In genomic region chr6:52286798-52287432, GRCh38 we compare ENCODE assay signal across 8 cellular contexts. TPM values are rescaled to one million over a fixed set of nuclear protein-coding genes. Genes with fewer than 3 reads are reported as not detected.
DNase-seq lines count a peak whose midpoint lies in the region; ATAC-seq and TF ChIP-seq lines count a peak whose summit lies in the region.

No MANE protein-coding gene starts in this region.

- no peak overlapping the region for H3K9ac ChIP-seq in colonic mucosa (ENCODE audit: low read depth in 2 of 2, low read length in 2 of 2)

- H3K4me3 ChIP-seq in WERI-Rb-1 (ENCODE audit: low read depth, low read length), result no peak overlapping the region
- no peak overlapping the region for H3K4me3 ChIP-seq in colonic mucosa

- peak; percentile 16 for ATAC-seq in GM19351 (IDR thresholded peaks at IDR 0.05; ENCODE audit: unreplicated experiment)
- no peak for ATAC-seq in GM19452 (IDR thresholded peaks at IDR 0.05; ENCODE audit: unreplicated experiment)

- H3K36me3 ChIP-seq in WERI-Rb-1 (peaks cover 25% of the 10 kb centered on the region), colonic mucosa (no peaks in the 10 kb centered on the region)

- no peaks in the 10 kb centered on the region for H3K9me3 ChIP-seq in WERI-Rb-1 (ENCODE audit: severe bottlenecking)
- no peaks in the 10 kb centered on the region for H3K9me3 ChIP-seq in colonic mucosa

- DNase-seq in AG08396 (ENCODE audit: low spot score) (peak; percentile 72), NCI-H2227 (lab: John Stamatoyannopoulos, UW; ENCODE audit: unreplicated experiment) (peak; percentile 75), WERI-Rb-1 (peak; percentile 88), colonic mucosa (peak; percentile 90), lung microvascular endothelial cell (ENCODE audit: low read depth in 2 of 2) (peak; percentile 68 to 75)
- peak; percentile 55 for DNase-seq in stimulated activated CD8-positive, alpha-beta memory T cell treated with anti-CD3 and anti-CD28 coated beads, Interleukin-4, amount 100 ng/mL, for 24 hours (ENCODE audit: low read depth)

- TF ChIP-seq CTCF in WERI-Rb-1 (IDR thresholded peaks at IDR 0.05; ENCODE audit: low read depth, low read length) (peak; percentile 68), colonic mucosa (IDR thresholded peaks at IDR 0.05) (no peak)

- intact Hi-C loops in colonic mucosa (cut with DNase I), result loop anchor here (5.0 kb wide), 1 partner anchor 110 kb away; no protein-coding TSS in a partner anchor

- H3K27me3 ChIP-seq in WERI-Rb-1 (ENCODE audit: insufficient read depth, low read depth, severe bottlenecking) (no peaks in the 10 kb centered on the region), colonic mucosa (no peaks in the 10 kb centered on the region)

- H3K4me1 ChIP-seq in colonic mucosa, result peaks cover 5% of the 10 kb centered on the region

- no peak overlapping the region for H3K27ac ChIP-seq in WERI-Rb-1
- H3K27ac ChIP-seq in colonic mucosa, result no peak overlapping the region

RNA-seq across cellular contexts. Expression of gene MCM3, which starts 2.4 kb away (rescaled TPM):
- total RNA-seq in colonic mucosa, result 100 to 1,000 TPM in 1 of 2 donors, 10 to 100 TPM in 1; 28.9 to 117 TPM
- 37.9 and 47.3 TPM in 2 replicates for total RNA-seq in lung microvascular endothelial cell

RNA-seq across cellular contexts. Expression of gene IL17F, which starts 42.6 kb away (rescaled TPM):
- total RNA-seq in colonic mucosa (under 1 TPM in 1 of 2 donors, not detected in 1; 0.32 TPM), lung microvascular endothelial cell (not detected in 2 replicates)
